ENCODE assay signal across 8 cellular contexts in genomic region chr16:89489731-89490385, GRCh38. TPM values are rescaled to one million over a fixed set of nuclear protein-coding genes. Genes with fewer than 3 reads are reported as not detected.
A peak's percentile ranks its signal among the peaks of the same experiment; 100 is the strongest.
DNase-seq lines count a peak whose midpoint lies in the region; ATAC-seq and TF ChIP-seq lines count a peak whose summit lies in the region.

No MANE protein-coding gene starts in this region.

- CTCF ChIA-PET in activated CD8-positive, alpha-beta memory T cell treated with anti-CD3 and anti-CD28 coated beads, Interleukin-2, amount 10 ng/mL, durations not matched to agents 7 days and 5 days (lab: Charles Lee) = interaction anchor here (1.5 to 2.6 kb wide), 3 partner anchors 18 to 174 kb away, joined by 4 to 13 read pairs (median 8); partner anchors contain the start of gene SPG7

- H3K36me3 Mint-ChIP-seq in activated CD8-positive, alpha-beta memory T cell treated with anti-CD3 and anti-CD28 coated beads, Interleukin-2, amount 10 ng/mL, durations not matched to agents 7 days and 5 days = peaks cover 17% of the 10 kb centered on the region

- H3K27ac Mint-ChIP-seq in activated CD8-positive, alpha-beta memory T cell treated with anti-CD3 and anti-CD28 coated beads, Interleukin-2, amount 10 ng/mL, durations not matched to agents 7 days and 5 days = peak overlapping the region; percentile 93
- peak overlapping the region in 1 of 2 donors; percentile 100 for H3K27ac Mint-ChIP-seq in stimulated activated naive CD8-positive, alpha-beta T cell treated with anti-CD3 and anti-CD28 coated beads, Interleukin-15, amount 100 ng/mL, for 72 hours

- H3K27me3 Mint-ChIP-seq in activated CD8-positive, alpha-beta memory T cell treated with anti-CD3 and anti-CD28 coated beads, Interleukin-2, amount 10 ng/mL, durations not matched to agents 7 days and 5 days = no peaks in the 10 kb centered on the region
- H3K27me3 Mint-ChIP-seq in stimulated activated naive CD8-positive, alpha-beta T cell treated with anti-CD3 and anti-CD28 coated beads, Interleukin-15, amount 100 ng/mL, for 72 hours = no peaks in the 10 kb centered on the region

- no peaks in the 10 kb centered on the region for H3K36me3 ChIP-seq in iPS-15b (ENCODE audit: control insufficient read depth, insufficient read depth, low read length)

- H3K4me3 Mint-ChIP-seq in activated CD8-positive, alpha-beta memory T cell treated with anti-CD3 and anti-CD28 coated beads, Interleukin-2, amount 10 ng/mL, durations not matched to agents 7 days and 5 days = peak overlapping the region; percentile 92
- H3K4me3 Mint-ChIP-seq in stimulated activated naive CD8-positive, alpha-beta T cell treated with anti-CD3 and anti-CD28 coated beads, Interleukin-15, amount 100 ng/mL, for 72 hours = peak overlapping the region; percentile 89 to 96

- no peaks in the 10 kb centered on the region for H3K9me3 Mint-ChIP-seq in activated CD8-positive, alpha-beta memory T cell treated with anti-CD3 and anti-CD28 coated beads, Interleukin-2, amount 10 ng/mL, durations not matched to agents 7 days and 5 days (ENCODE audit: low read depth)
- no peaks in the 10 kb centered on the region for H3K9me3 Mint-ChIP-seq in stimulated activated naive CD8-positive, alpha-beta T cell treated with anti-CD3 and anti-CD28 coated beads, Interleukin-15, amount 100 ng/mL, for 72 hours

- no peaks in the 10 kb centered on the region for H3K27me3 ChIP-seq in iPS-15b (ENCODE audit: control insufficient read depth, insufficient read depth, low read length)

- H3K4me1 ChIP-seq in iPS-15b (ENCODE audit: control insufficient read depth, insufficient read depth, low read length) = peaks cover 19% of the 10 kb centered on the region

- H3K4me3 ChIP-seq in HFF-Myc (replicated peaks; ENCODE audit: low read depth, low read length) (peak overlapping the region; percentile 86), iPS-15b (ENCODE audit: low read depth, low read length) (peak overlapping the region; percentile 37)

- no peak for TF ChIP-seq CTCF in HFF-Myc (IDR thresholded peaks at IDR 0.05; ENCODE audit: low read depth, low read length, missing control alignments)

- DNase-seq in HFF-Myc (ENCODE audit: extremely low read depth, low read depth) (no peak), NCI-H2107 treated with DMSO at 0.1 percent for 48 hours (lab: John Stamatoyannopoulos, UW; ENCODE audit: unreplicated experiment) (no peak), G401 (ENCODE audit: low spot score) (no peak), superior temporal gyrus (ENCODE audit: extremely low spot score) (no peak)
- DNase-seq in activated CD8-positive, alpha-beta memory T cell treated with anti-CD3 and anti-CD28 coated beads, Interleukin-2, amount 10 ng/mL, durations not matched to agents 7 days and 5 days = no peak
- peak in 1 of 2 donors; percentile 31 for DNase-seq in stimulated activated naive CD8-positive, alpha-beta T cell treated with anti-CD3 and anti-CD28 coated beads, Interleukin-15, amount 100 ng/mL, for 72 hours

- H3K9me3 ChIP-seq in iPS-15b (ENCODE audit: control insufficient read depth, insufficient read depth, low read length) = no peaks in the 10 kb centered on the region

- ATAC-seq in activated CD8-positive, alpha-beta memory T cell treated with anti-CD3 and anti-CD28 coated beads, Interleukin-2, amount 10 ng/mL, durations not matched to agents 7 days and 5 days = no peak
- ATAC-seq in stimulated activated naive CD8-positive, alpha-beta T cell treated with anti-CD3 and anti-CD28 coated beads, Interleukin-15, amount 100 ng/mL, for 72 hours = no peak
- ATAC-seq in GM19023 (IDR thresholded peaks at IDR 0.05; ENCODE audit: unreplicated experiment) = no peak

- H3K4me1 Mint-ChIP-seq in activated CD8-positive, alpha-beta memory T cell treated with anti-CD3 and anti-CD28 coated beads, Interleukin-2, amount 10 ng/mL, durations not matched to agents 7 days and 5 days = peaks cover 57% of the 10 kb centered on the region
- H3K4me1 Mint-ChIP-seq in stimulated activated naive CD8-positive, alpha-beta T cell treated with anti-CD3 and anti-CD28 coated beads, Interleukin-15, amount 100 ng/mL, for 72 hours = peaks cover 69% of the 10 kb centered on the region

- no peak overlapping the region for H3K9ac ChIP-seq in iPS-15b (ENCODE audit: low read depth, low read length)

- in situ Hi-C loops in G401 (cut with HindIII; ENCODE audit: low sequenced_read_pairs) = no loop called here

RNA-seq across cellular contexts. Expression of gene ANKRD11, which starts 0.5 kb away (rescaled TPM):
- total RNA-seq in activated CD8-positive, alpha-beta memory T cell treated with anti-CD3 and anti-CD28 coated beads, Interleukin-2, amount 10 ng/mL, durations not matched to agents 7 days and 5 days = 100 to 1,000 TPM; 184 to 235 TPM
- 42.6 and 55.3 TPM in 2 replicates for total RNA-seq in G401 (2014; rRNA removed; shearing (Covaris generic))

RNA-seq across cellular contexts. Expression of gene SPG7, which starts 18.3 kb away (rescaled TPM):
- 100 to 1,000 TPM in 1 of 2 experiments, 10 to 100 TPM in 1; 92.1 to 110 TPM for total RNA-seq in activated CD8-positive, alpha-beta memory T cell treated with anti-CD3 and anti-CD28 coated beads, Interleukin-2, amount 10 ng/mL, durations not matched to agents 7 days and 5 days
- total RNA-seq in G401 (2014; rRNA removed; shearing (Covaris generic)) = 117 and 125 TPM in 2 replicates
